Comparison of ENCODE assay signal across 8 cellular contexts in the genomic region with DNA sequence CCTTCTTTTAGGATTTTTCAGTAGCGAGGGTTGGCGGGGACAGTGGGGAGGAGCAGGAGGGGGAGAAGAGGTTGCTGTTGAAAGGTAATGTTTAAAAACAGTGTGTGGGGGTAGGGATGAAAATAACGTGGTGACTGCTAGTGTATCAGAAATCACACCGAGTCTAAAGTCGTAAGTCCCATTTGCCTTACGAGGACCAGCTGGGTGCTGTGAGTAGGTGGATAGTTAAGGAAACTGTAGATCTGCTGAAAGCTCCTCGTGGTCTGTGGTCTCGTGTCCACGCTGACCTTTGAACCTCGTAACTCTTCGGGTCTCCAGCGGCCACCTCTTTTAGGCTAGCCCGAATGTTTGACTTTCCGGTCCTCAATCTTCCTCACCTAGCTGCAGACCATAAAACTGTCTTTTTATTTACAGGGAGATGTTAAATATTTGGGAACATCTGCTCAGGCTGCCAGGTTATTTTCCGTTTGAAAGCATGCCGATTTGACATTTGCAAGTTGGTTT. TPM values are rescaled to one million over a fixed set of nuclear protein-coding genes. Genes with fewer than 3 reads are reported as not detected.
DNase-seq lines count a peak whose midpoint lies in the region; ATAC-seq and TF ChIP-seq lines count a peak whose summit lies in the region.

No MANE protein-coding gene starts in this region.

- H3K56ac ChIP-seq in mesendoderm (ENCODE audit: low read length) = peak overlapping the region; percentile 94

- H3K79me2 ChIP-seq in mesendoderm (ENCODE audit: control insufficient read depth, insufficient read depth, low read length) = peaks cover 1% of the 10 kb centered on the region

- no peak overlapping the region for H4K5ac ChIP-seq in mesendoderm (ENCODE audit: low read length)

- intact Hi-C loops in vagina (cut with DNase I) = no loop called here

- H3K4ac ChIP-seq in mesendoderm (ENCODE audit: low read depth, low read length) = no peak overlapping the region

- ATAC-seq in activated CD8-positive, alpha-beta memory T cell treated with anti-CD3 and anti-CD28 coated beads, Interleukin-2, amount 10 ng/mL, durations not matched to agents 7 days and 5 days = no peak
- no peak for ATAC-seq in GM21367 (IDR thresholded peaks at IDR 0.05; ENCODE audit: unreplicated experiment)

- WGBS in mesendoderm (ENCODE audit: extremely low coverage, insufficient coverage, low lambda C conversion rate) = no CpG with 5 or more reads among the region's 16 CpGs

- no peak overlapping the region for H2BK15ac ChIP-seq in mesendoderm (replicated peaks; ENCODE audit: low read depth)

- no peaks in the 10 kb centered on the region for H3K9me3 ChIP-seq in vagina

- H3K36me3 Mint-ChIP-seq in activated CD8-positive, alpha-beta memory T cell treated with anti-CD3 and anti-CD28 coated beads, Interleukin-2, amount 10 ng/mL, durations not matched to agents 7 days and 5 days = no peaks in the 10 kb centered on the region

- TF ChIP-seq POLR2A in vagina (IDR thresholded peaks at IDR 0.05) = no peak

- no peak overlapping the region for H2AK5ac ChIP-seq in mesendoderm (ENCODE audit: low read length)

- no peaks in the 10 kb centered on the region for H3K9me3 Mint-ChIP-seq in activated CD8-positive, alpha-beta memory T cell treated with anti-CD3 and anti-CD28 coated beads, Interleukin-2, amount 10 ng/mL, durations not matched to agents 7 days and 5 days (ENCODE audit: low read depth)

- no peak overlapping the region for H2BK120ac ChIP-seq in mesendoderm (ENCODE audit: low read depth, low read length)

- H3K18ac ChIP-seq in mesendoderm (ENCODE audit: low read length) = peak overlapping the region; percentile 73

- H3K9ac ChIP-seq in mesendoderm (ENCODE audit: low read length) = peak overlapping the region; percentile 77

- peak overlapping the region; percentile 60 for H3K4me3 Mint-ChIP-seq in activated CD8-positive, alpha-beta memory T cell treated with anti-CD3 and anti-CD28 coated beads, Interleukin-2, amount 10 ng/mL, durations not matched to agents 7 days and 5 days

- no peak overlapping the region for H3K27ac Mint-ChIP-seq in activated CD8-positive, alpha-beta memory T cell treated with anti-CD3 and anti-CD28 coated beads, Interleukin-2, amount 10 ng/mL, durations not matched to agents 7 days and 5 days

- no peak overlapping the region for H4K8ac ChIP-seq in mesendoderm (ENCODE audit: low read depth, low read length)

- no peak overlapping the region for H3K23ac ChIP-seq in mesendoderm (ENCODE audit: low read length)

- H3K27me3 Mint-ChIP-seq in activated CD8-positive, alpha-beta memory T cell treated with anti-CD3 and anti-CD28 coated beads, Interleukin-2, amount 10 ng/mL, durations not matched to agents 7 days and 5 days = peaks cover 66% of the 10 kb centered on the region

- no peak overlapping the region for H2BK5ac ChIP-seq in mesendoderm (ENCODE audit: low read length)

- TF ChIP-seq CTCF in vagina (IDR thresholded peaks at IDR 0.05) = no peak

- H3K27ac ChIP-seq in cingulate gyrus (ENCODE audit: low read depth, low read length) (peak overlapping the region; percentile 39), mesendoderm (ENCODE audit: low read depth, low read length) (no peak overlapping the region), vagina (peak overlapping the region; percentile 76)

- H3K27me3 ChIP-seq in mesendoderm (ENCODE audit: insufficient read depth, low read length, poor library complexity) (no peaks in the 10 kb centered on the region), vagina (no peaks in the 10 kb centered on the region)

- H3K4me1 Mint-ChIP-seq in activated CD8-positive, alpha-beta memory T cell treated with anti-CD3 and anti-CD28 coated beads, Interleukin-2, amount 10 ng/mL, durations not matched to agents 7 days and 5 days = peaks cover 15% of the 10 kb centered on the region

- H3K36me3 ChIP-seq in mesendoderm (ENCODE audit: control insufficient read depth, insufficient read depth, low read length) = no peaks in the 10 kb centered on the region
- no peaks in the 10 kb centered on the region for H3K36me3 ChIP-seq in vagina

- CTCF ChIA-PET in activated CD8-positive, alpha-beta memory T cell treated with anti-CD3 and anti-CD28 coated beads, Interleukin-2, amount 10 ng/mL, durations not matched to agents 7 days and 5 days (lab: Charles Lee) = interaction anchor here (0.6 kb wide), 1 partner anchor 8 kb away, joined by 3 read pairs; no protein-coding TSS in a partner anchor

- peaks cover 2% of the 10 kb centered on the region for H3K4me1 ChIP-seq in mesendoderm (ENCODE audit: control insufficient read depth, low read depth, low read length)
- H3K4me1 ChIP-seq in vagina = peaks cover 6% of the 10 kb centered on the region

- peak overlapping the region; percentile 82 for H3K4me2 ChIP-seq in mesendoderm (ENCODE audit: low read length)

- peak overlapping the region; percentile 59 for H3K4me3 ChIP-seq in mesendoderm (ENCODE audit: low read length)
- H3K4me3 ChIP-seq in vagina = peak overlapping the region; percentile 77 to 78

- peaks cover 6% of the 10 kb centered on the region for H3K79me1 ChIP-seq in mesendoderm (ENCODE audit: low read length)

- no peak for DNase-seq in activated CD8-positive, alpha-beta memory T cell treated with anti-CD3 and anti-CD28 coated beads, Interleukin-2, amount 10 ng/mL, durations not matched to agents 7 days and 5 days
- no peak for DNase-seq in activated CD8-positive, alpha-beta memory T cell treated with anti-CD3 and anti-CD28 coated beads for 24 hours
- peak; percentile 44 for DNase-seq in M059J (ENCODE audit: low read depth)
- peak; percentile 32 for DNase-seq in mesendoderm
- no peak for DNase-seq in vagina (ENCODE audit: extremely low spot score in 2 of 2)
- no peak for DNase-seq in AG20443 (ENCODE audit: low spot score)

RNA-seq across cellular contexts. Expression of a gene that starts 29.3 kb away (rescaled TPM):
- under 1 TPM in 1 of 2 experiments, not detected in 1; 0.12 TPM for total RNA-seq in activated CD8-positive, alpha-beta memory T cell treated with anti-CD3 and anti-CD28 coated beads, Interleukin-2, amount 10 ng/mL, durations not matched to agents 7 days and 5 days
- 11.6 and 19.4 TPM in 2 replicates for total RNA-seq in M059J (2014; rRNA removed; shearing (Covaris generic))
- polyA plus RNA-seq in mesendoderm (2013, experiment 1 of 2) = 2.7 TPM
- polyA plus RNA-seq in mesendoderm (2013, experiment 2 of 2) = 2.6 TPM
- 1.7 TPM for total RNA-seq in vagina

Comparison
In these comparisons a context has a peak if more than half of its experiments do, and no peak if none do; other contexts are left out.
1. DNase-seq: peak in M059J (single experiment) and mesendoderm (single experiment); none in activated CD8-positive, alpha-beta memory T cell treated with anti-CD3 and anti-CD28 coated beads, Interleukin-2, amount 10 ng/mL, durations not matched to agents 7 days and 5 days (single experiment), activated CD8-positive, alpha-beta memory T cell treated with anti-CD3 and anti-CD28 coated beads for 24 hours (single experiment), vagina (0 of 2) and AG20443 (single experiment).